ENCODE assay signal across 27 cellular contexts in genomic region chr5:120567066-120567465, GRCh38.
"Had no signal": no experiment of that assay in that cellular context is flagged by ENCODE, and none has a peak within 500 bp of the region (broad histone marks: within the 10 kb centered on the region; RNA-seq: fewer than 3 reads in every experiment).

No MANE protein-coding gene starts in this region.

- H3K9me3 Mint-ChIP-seq: nephron, neural crest cell had no signal

- DNase-seq: hypothalamus; immature natural killer cell; kidney; left colon; left lung; lower lobe of right lung; midbrain; mucosa of descending colon; naive thymus-derived CD4-positive, alpha-beta T cell; nucleus accumbens; right lobe of liver; stimulated activated CD4-positive, alpha-beta T cell treated with anti-CD3 and anti-CD28 coated beads, Interleukin-1b, Interleukin-23, amount 100 ng/mL, for 48 hours; stimulated activated CD4-positive, alpha-beta T cell treated with anti-CD3 and anti-CD28 coated beads, Interleukin-4, amount 100 ng/mL, for 1 hour; stimulated activated naive B cell treated with anti-CD40 and anti-IgM and Interleukin-4, amounts not matched to agents 10 μg/mL and 1 μg/mL and 100 μg/mL, for 72 hours; stimulated activated naive CD8-positive, alpha-beta T cell treated with anti-CD3 and anti-CD28 coated beads, Interleukin-15, Interleukin-2, amounts not matched to agents 100 U/mL and 50 U/mL, for 24 hours; stomach; testis; thyroid gland; transverse colon; upper lobe of left lung had no signal

- H3K36me3 Mint-ChIP-seq: immature natural killer cell; naive thymus-derived CD4-positive, alpha-beta T cell; stimulated activated naive B cell treated with anti-CD40 and anti-IgM and Interleukin-4, amounts not matched to agents 10 μg/mL and 1 μg/mL and 100 μg/mL, for 72 hours had no signal

- H3K27ac ChIP-seq: left lung, lower lobe of right lung, parathyroid adenoma, right atrium auricular region, right lobe of liver, stomach, testis, thyroid gland, transverse colon, upper lobe of left lung, vagina had no signal

- H3K4me3 Mint-ChIP-seq: immature natural killer cell; naive thymus-derived CD4-positive, alpha-beta T cell; nephron; neural crest cell; stimulated activated naive B cell treated with anti-CD40 and anti-IgM and Interleukin-4, amounts not matched to agents 10 μg/mL and 1 μg/mL and 100 μg/mL, for 72 hours had no signal

- H3K27me3 ChIP-seq: left lung, right atrium auricular region, right lobe of liver, stomach, testis, thyroid gland, transverse colon, upper lobe of left lung, vagina had no signal

- H3K79me2 ChIP-seq: parathyroid adenoma had no signal

- H3K4me1 Mint-ChIP-seq: immature natural killer cell; naive thymus-derived CD4-positive, alpha-beta T cell; nephron; neural crest cell; stimulated activated naive B cell treated with anti-CD40 and anti-IgM and Interleukin-4, amounts not matched to agents 10 μg/mL and 1 μg/mL and 100 μg/mL, for 72 hours had no signal

- H2AFZ ChIP-seq: parathyroid adenoma had no signal

- H3K4me2 ChIP-seq: smooth muscle cell had no signal

- H3K36me3 ChIP-seq: left lung, lower lobe of right lung, right atrium auricular region, right lobe of liver, stomach, thyroid gland, transverse colon, upper lobe of left lung, vagina had no signal

- H3K4me1 ChIP-seq: left lung, lower lobe of right lung, parathyroid adenoma, right atrium auricular region, right lobe of liver, stomach, testis, thyroid gland, transverse colon, upper lobe of left lung, vagina had no signal

- H3K4me3 ChIP-seq: left lung, lower lobe of right lung, mucosa of descending colon, right atrium auricular region, right lobe of liver, smooth muscle cell, stomach, testis, thyroid gland, transverse colon, upper lobe of left lung, vagina had no signal

- H3K9ac ChIP-seq: parathyroid adenoma had no signal

- H3K27me3 Mint-ChIP-seq: naive thymus-derived CD4-positive, alpha-beta T cell; progenitor cell of endocrine pancreas; stimulated activated naive B cell treated with anti-CD40 and anti-IgM and Interleukin-4, amounts not matched to agents 10 μg/mL and 1 μg/mL and 100 μg/mL, for 72 hours had no signal

- H3K9me3 ChIP-seq: left lung, lower lobe of right lung, mucosa of descending colon, right atrium auricular region, right lobe of liver, testis, thyroid gland, transverse colon, upper lobe of left lung, vagina had no signal

- H3K27ac Mint-ChIP-seq: immature natural killer cell; naive thymus-derived CD4-positive, alpha-beta T cell; nephron; progenitor cell of endocrine pancreas; stimulated activated naive B cell treated with anti-CD40 and anti-IgM and Interleukin-4, amounts not matched to agents 10 μg/mL and 1 μg/mL and 100 μg/mL, for 72 hours had no signal

- ATAC-seq: left colon; left lung; lower lobe of right lung; mucosa of descending colon; naive thymus-derived CD4-positive, alpha-beta T cell; right lobe of liver; stimulated activated naive B cell treated with anti-CD40 and anti-IgM and Interleukin-4, amounts not matched to agents 10 μg/mL and 1 μg/mL and 100 μg/mL, for 72 hours; stimulated activated naive CD8-positive, alpha-beta T cell treated with anti-CD3 and anti-CD28 coated beads, Interleukin-15, Interleukin-2, amounts not matched to agents 100 U/mL and 50 U/mL, for 24 hours had no signal
